Comparison of ENCODE assay signal across 1 cellular context in genomic region chr3:49530231-49530630, GRCh38.
TF ChIP-seq lines count a peak whose summit lies in the region.

No MANE protein-coding gene starts in this region.

TF ChIP-seq in SK-N-SH, 30 proteins besides CTCF, POLR2A, EP300 and RAD21:
- no peak for TF ChIP-seq CHD2 (IDR thresholded peaks at IDR 0.05; ENCODE audit: low read length, partially characterized antibody)
